10 cellular contexts compared by ENCODE assay signal in the genomic region with DNA sequence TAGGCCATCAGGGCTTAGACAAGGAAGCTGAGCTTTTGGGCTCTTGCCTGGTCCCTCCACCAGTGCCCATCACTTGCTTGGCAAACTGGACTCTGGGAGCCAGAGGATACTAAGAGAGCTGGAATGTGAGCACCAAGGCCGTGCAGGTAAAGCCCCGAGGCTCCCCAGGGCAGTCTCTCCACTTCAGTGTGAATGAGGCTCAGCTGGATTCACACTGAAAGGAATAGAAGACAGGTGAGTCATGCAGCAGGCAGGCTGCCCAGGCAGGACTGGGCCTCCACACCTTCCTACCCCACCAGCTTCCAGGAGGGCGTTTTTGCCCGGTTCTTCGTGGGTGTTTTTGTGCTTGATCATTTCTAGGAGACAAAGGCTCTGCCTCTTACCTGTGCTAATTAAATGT. TPM values are rescaled to one million over a fixed set of nuclear protein-coding genes. Genes with fewer than 3 reads are reported as not detected.
DNase-seq lines count a peak whose midpoint lies in the region; ATAC-seq lines count a peak whose summit lies in the region.
"Had no signal": no experiment of that assay in that cellular context is flagged by ENCODE, and none has a peak within 500 bp of the region (broad histone marks: within the 10 kb centered on the region; RNA-seq: fewer than 3 reads in every experiment).

No MANE protein-coding gene starts in this region.

- intact Hi-C loops in left ventricle myocardium superior (cut with micrococcal nuclease), result no loop called here

- H3K4me3 ChIP-seq in H7 (ENCODE audit: insufficient read depth, low read depth, low read length), result no peak overlapping the region

- DNase-seq in H7 (peak; percentile 50), NCI-H345 (lab: John Stamatoyannopoulos, UW) (peak; percentile 84), epithelial cell of prostate (ENCODE audit: low read depth, low spot score) (peak; percentile 96), renal cortical epithelial cell (ENCODE audit: low read depth) (peak; percentile 91), mesenteric fat pad (ENCODE audit: low spot score) (no peak), globus pallidus (ENCODE audit: low spot score) (no peak), left ventricle myocardium superior (no peak), dedifferentiated amniotic fluid mesenchymal stem cell (ENCODE audit: extremely low spot score) (no peak)
- DNase-seq: right cardiac atrium; stimulated activated CD8-positive, alpha-beta memory T cell treated with anti-CD3 and anti-CD28 coated beads, Interleukin-4, amount 100 ng/mL, for 48 hours had no signal

- peak overlapping the region; percentile 80 for H3K27ac ChIP-seq in epithelial cell of prostate

- no peak for ATAC-seq in left ventricle myocardium superior
- ATAC-seq: right cardiac atrium had no signal

- no peaks in the 10 kb centered on the region; the same call in 1 of the 2 replicates for H3K27me3 ChIP-seq in H7 (ENCODE audit: control insufficient read depth, insufficient read depth, low read length)

- no peaks in the 10 kb centered on the region for H3K36me3 ChIP-seq in H7 (replicated peaks; ENCODE audit: control insufficient read depth, insufficient read depth, low read length)

RNA-seq across cellular contexts. Expression of gene CTSV, which starts 7.3 kb away (rescaled TPM):
- 42.6 and 50.5 TPM in 2 replicates for total RNA-seq in H7 (2014; rRNA removed; shearing (Covaris generic))
- total RNA-seq in renal cortical epithelial cell, result 3.5 and 9.4 TPM in 2 replicates
- total RNA-seq in mesenteric fat pad, result 0.22 TPM
- total RNA-seq in left ventricle myocardium superior, result 0.27 TPM

Comparison
In these comparisons a context has a peak if more than half of its experiments do, and no peak if none do; other contexts are left out.
1. DNase-seq: peak in H7 (single experiment), NCI-H345 (single experiment), epithelial cell of prostate (single experiment) and renal cortical epithelial cell (single experiment); none in mesenteric fat pad (single experiment), globus pallidus (single experiment), left ventricle myocardium superior (single experiment) and dedifferentiated amniotic fluid mesenchymal stem cell (single experiment).